ENCODE assay signal across 11 cellular contexts in genomic region chr19:58355891-58356235, GRCh38. TPM values are rescaled to one million over a fixed set of nuclear protein-coding genes. Genes with fewer than 3 reads are reported as not detected.
DNase-seq lines count a peak whose midpoint lies in the region; ATAC-seq and TF ChIP-seq lines count a peak whose summit lies in the region.
"Had no signal": no experiment of that assay in that cellular context is flagged by ENCODE, and none has a peak within 500 bp of the region (broad histone marks: within the 10 kb centered on the region; RNA-seq: fewer than 3 reads in every experiment).

No MANE protein-coding gene starts in this region.

- H2AFZ ChIP-seq in PC-3 (ENCODE audit: low read length): no peak overlapping the region

- H3K27me3 ChIP-seq in H7 (ENCODE audit: control insufficient read depth, insufficient read depth, low read length): no peaks in the 10 kb centered on the region
- H3K27me3 ChIP-seq in esophagus squamous epithelium: peaks cover 0 to 36% (median 0%) of the 10 kb centered on the region in 4 donors
- peaks cover 9% of the 10 kb centered on the region for H3K27me3 ChIP-seq in rectal smooth muscle tissue (ENCODE audit: control insufficient read depth, insufficient read depth, low read length)
- H3K27me3 ChIP-seq in PC-3 (ENCODE audit: low read length): peaks cover 4% of the 10 kb centered on the region; the same call in 1 of the 2 replicates
- H3K27me3 ChIP-seq in foreskin keratinocyte: peaks cover 24% of the 10 kb centered on the region

- H3K9me3 ChIP-seq in esophagus squamous epithelium: peaks cover 0 to 10% (median 0%) of the 10 kb centered on the region in 3 donors
- no peaks in the 10 kb centered on the region for H3K9me3 ChIP-seq in PC-3 (ENCODE audit: low read length)
- H3K9me3 ChIP-seq: Caco-2 had no signal

- DNase-seq in AG10803 (ENCODE audit: low read depth) (no peak), H7 (peak; percentile 59), esophagus squamous epithelium (lab: John Stamatoyannopoulos, UW) (no peak), pons (ENCODE audit: low spot score) (no peak), PC-3 (no peak), foreskin keratinocyte (no peak), RPMI8226 (no peak)
- DNase-seq: Caco-2, cerebellar nuclear complex had no signal

- no peaks in the 10 kb centered on the region for H3F3A ChIP-seq in PC-3 (ENCODE audit: low read length, unreplicated experiment)

- no peak overlapping the region for H3K4me2 ChIP-seq in PC-3 (ENCODE audit: low read length)

- intact Hi-C loops in esophagus squamous epithelium (cut with DNase I): no loop called here
- intact Hi-C loops in PC-3 (cut with micrococcal nuclease): no loop called here

- no peak for TF ChIP-seq POLR2A in esophagus squamous epithelium (IDR thresholded peaks at IDR 0.05)

- POLR2A ChIA-PET in PC-3 (lab: Charles Lee; ENCODE audit: unreplicated experiment): no interaction called here

- CTCF ChIA-PET in PC-3 (lab: Charles Lee): no interaction called here

- H3K9me2 ChIP-seq in PC-3 (replicated peaks; ENCODE audit: low read length): no peaks in the 10 kb centered on the region

- H3K4me1 ChIP-seq in esophagus squamous epithelium (peaks cover 4 to 25% (median 7%) of the 10 kb centered on the region in 3 donors), rectal smooth muscle tissue (ENCODE audit: control insufficient read depth, insufficient read depth, low read length) (no peaks in the 10 kb centered on the region), PC-3 (ENCODE audit: insufficient read depth, low read length) (no peaks in the 10 kb centered on the region), foreskin keratinocyte (no peaks in the 10 kb centered on the region)
- H3K4me1 ChIP-seq: Caco-2 had no signal

- no peaks in the 10 kb centered on the region for H3K79me2 ChIP-seq in PC-3 (ENCODE audit: low read length)

- H3K9ac ChIP-seq in rectal smooth muscle tissue (ENCODE audit: low read length) (no peak overlapping the region), PC-3 (ENCODE audit: low read length) (no peak overlapping the region)

- peak overlapping the region; percentile 49 for H3K4me3 ChIP-seq in AG10803 (ENCODE audit: low read length)
- H3K4me3 ChIP-seq in H7 (ENCODE audit: insufficient read depth, low read depth, low read length): no peak overlapping the region
- H3K4me3 ChIP-seq in esophagus squamous epithelium: peak overlapping the region in 3 of 4 donors; percentile 28 to 60 (median 36)
- peak overlapping the region; percentile 49 for H3K4me3 ChIP-seq in rectal smooth muscle tissue (ENCODE audit: low read length)
- no peak overlapping the region for H3K4me3 ChIP-seq in PC-3 (ENCODE audit: low read length)

- H3K27ac ChIP-seq in esophagus squamous epithelium (no peak overlapping the region), rectal smooth muscle tissue (ENCODE audit: low read depth, low read length) (no peak overlapping the region), PC-3 (ENCODE audit: low read length) (no peak overlapping the region), foreskin keratinocyte (no peak overlapping the region)
- H3K27ac ChIP-seq: RWPE1 had no signal

- H3K36me3 ChIP-seq in H7 (replicated peaks; ENCODE audit: control insufficient read depth, insufficient read depth, low read length): no peaks in the 10 kb centered on the region
- no peaks in the 10 kb centered on the region for H3K36me3 ChIP-seq in esophagus squamous epithelium
- no peaks in the 10 kb centered on the region for H3K36me3 ChIP-seq in rectal smooth muscle tissue (ENCODE audit: control insufficient read depth, insufficient read depth, low read length)
- H3K36me3 ChIP-seq in PC-3 (ENCODE audit: low read depth, low read length): no peaks in the 10 kb centered on the region

- ATAC-seq in PC-3 (no peak), foreskin keratinocyte (no peak)

- TF ChIP-seq CTCF in AG10803 (conservative IDR thresholded peaks at IDR 0.05; ENCODE audit: low read length) (no peak), esophagus squamous epithelium (IDR thresholded peaks at IDR 0.05) (no peak), PC-3 (conservative IDR thresholded peaks at IDR 0.05; ENCODE audit: low read depth, low read length) (no peak), foreskin keratinocyte (conservative IDR thresholded peaks at IDR 0.05) (no peak)

- no peaks in the 10 kb centered on the region for H4K20me1 ChIP-seq in PC-3 (ENCODE audit: low read length)

- no CpG with 5 or more reads among the region's 30 CpGs for WGBS in esophagus squamous epithelium, 2 donors

- BruUV-seq in PC-3 (replicated peaks; lab: Mats Ljungman, UMichigan): no TSS peak

RNA-seq across cellular contexts. Expression of gene A1BG, which starts 2.6 kb away (rescaled TPM):
- 33.8 and 45.5 TPM in 2 replicates for total RNA-seq in H7 (2014; rRNA removed; shearing (Covaris generic))
- total RNA-seq in esophagus squamous epithelium: 10 to 100 TPM in 2 of 4 donors, 1 to 10 TPM in 1, not detected in 1; 1.1 to 25.1 (median 13.9) TPM
- 0.92 and 1.9 TPM in 2 replicates for total RNA-seq in PC-3 (2014; rRNA removed)
- total RNA-seq in foreskin keratinocyte: 6.6 and 10.4 TPM in 2 replicates
- polyA plus RNA-seq in foreskin keratinocyte: 11.4 and 14.9 TPM in 2 replicates

RNA-seq across cellular contexts. Expression of gene ZNF497, which starts 6.7 kb away (rescaled TPM):
- 3.0 and 3.2 TPM in 2 replicates for total RNA-seq in H7 (2014; rRNA removed; shearing (Covaris generic))
- total RNA-seq in esophagus squamous epithelium: 1 to 10 TPM in 3 of 4 donors, under 1 TPM in 1; 0.87 to 1.9 (median 1.4) TPM
- total RNA-seq in PC-3 (2014; rRNA removed): 2.2 and 4.0 TPM in 2 replicates
- 0.28 and 0.41 TPM in 2 replicates for total RNA-seq in foreskin keratinocyte
- 0.33 and 0.43 TPM in 2 replicates for polyA plus RNA-seq in foreskin keratinocyte

RNA-seq across cellular contexts. Expression of gene ZNF837, which starts 25.0 kb away (rescaled TPM):
- 4.4 and 7.7 TPM in 2 replicates for total RNA-seq in H7 (2014; rRNA removed; shearing (Covaris generic))
- total RNA-seq in esophagus squamous epithelium (1 to 10 TPM; 2.4 to 6.7 (median 3.3) TPM), PC-3 (2014; rRNA removed) (9.5 and 12.6 TPM in 2 replicates), foreskin keratinocyte (0.78 and 1.2 TPM in 2 replicates)
- 0.82 and 1.2 TPM in 2 replicates for polyA plus RNA-seq in foreskin keratinocyte

RNA-seq across cellular contexts. Expression of gene ZSCAN22, which starts 29.1 kb away (rescaled TPM):
- total RNA-seq in H7 (2014; rRNA removed; shearing (Covaris generic)): 2.6 and 2.7 TPM in 2 replicates
- total RNA-seq in esophagus squamous epithelium (1 to 10 TPM; 2.2 to 3.2 (median 2.9) TPM), PC-3 (2014; rRNA removed) (4.0 and 4.3 TPM in 2 replicates), foreskin keratinocyte (2.9 and 3.6 TPM in 2 replicates)
- 1.0 and 1.3 TPM in 2 replicates for polyA plus RNA-seq in foreskin keratinocyte

RNA-seq across cellular contexts. Expression of gene RPS5, which starts 31.2 kb away (rescaled TPM):
- total RNA-seq in H7 (2014; rRNA removed; shearing (Covaris generic)): 2,794 and 2,937 TPM in 2 replicates
- total RNA-seq in esophagus squamous epithelium: 1,000 to 10,000 TPM; 1,292 to 2,917 (median 1,952) TPM
- total RNA-seq in PC-3 (2014; rRNA removed): 3,515 and 3,776 TPM in 2 replicates
- 1,574 and 1,581 TPM in 2 replicates for total RNA-seq in foreskin keratinocyte
- polyA plus RNA-seq in foreskin keratinocyte: 2,220 and 2,246 TPM in 2 replicates

Comparison
In these comparisons a context has a peak if more than half of its experiments do, and no peak if none do; other contexts are left out.
1. H3K4me3 ChIP-seq: peak in AG10803 (single experiment), esophagus squamous epithelium (3 of 4) and rectal smooth muscle tissue (single experiment); none in H7 (single experiment) and PC-3 (single experiment).